In the genomic region with DNA sequence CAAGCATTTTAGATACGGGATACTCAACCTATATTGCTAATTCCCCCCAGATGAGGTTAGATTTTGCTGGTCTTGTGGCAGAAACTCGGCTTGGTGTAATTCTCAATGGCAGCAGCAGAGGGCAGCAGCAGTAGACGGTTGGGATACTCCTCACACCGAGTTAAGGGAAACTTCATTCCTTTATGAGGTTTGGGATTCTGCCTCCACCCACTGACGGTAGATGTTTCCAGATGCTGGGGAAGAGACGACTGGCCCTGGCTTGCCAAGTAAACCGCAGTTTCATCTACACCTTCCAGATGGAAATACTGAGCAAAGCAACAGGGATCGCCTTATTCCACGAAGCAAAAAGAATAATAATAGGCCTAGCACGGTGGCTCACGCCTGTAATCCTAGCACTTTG, we compare ENCODE assay signal across 1 cellular context.
TF ChIP-seq lines count a peak whose summit lies in the region.

No MANE protein-coding gene starts in this region.

TF ChIP-seq in H1, 55 proteins besides CTCF, POLR2A, EP300 and RAD21:
- peak; percentile 38; the same call in 1 of the 2 replicates for TF ChIP-seq YY1 (IDR thresholded peaks at IDR 0.05; ENCODE audit: low read depth, low read length)
- TF ChIP-seq, protein P1, sequence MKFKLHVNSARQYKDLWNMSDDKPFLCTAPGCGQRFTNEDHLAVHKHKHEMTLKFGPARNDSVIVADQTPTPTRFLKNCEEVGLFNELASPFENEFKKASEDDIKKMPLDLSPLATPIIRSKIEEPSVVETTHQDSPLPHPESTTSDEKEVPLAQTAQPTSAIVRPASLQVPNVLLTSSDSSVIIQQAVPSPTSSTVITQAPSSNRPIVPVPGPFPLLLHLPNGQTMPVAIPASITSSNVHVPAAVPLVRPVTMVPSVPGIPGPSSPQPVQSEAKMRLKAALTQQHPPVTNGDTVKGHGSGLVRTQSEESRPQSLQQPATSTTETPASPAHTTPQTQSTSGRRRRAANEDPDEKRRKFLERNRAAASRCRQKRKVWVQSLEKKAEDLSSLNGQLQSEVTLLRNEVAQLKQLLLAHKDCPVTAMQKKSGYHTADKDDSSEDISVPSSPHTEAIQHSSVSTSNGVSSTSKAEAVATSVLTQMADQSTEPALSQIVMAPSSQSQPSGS (IDR thresholded peaks at IDR 0.05; ENCODE audit: low read length): no peak
- TF ChIP-seq BACH1 (IDR thresholded peaks at IDR 0.05; ENCODE audit: low read length): 0 out of 2 replicates have a peak, but pooled peaks have one; percentile 15
